In genomic region chr4:15917297-15917696, GRCh38 we compare ENCODE assay signal across 20 cellular contexts. TPM values are rescaled to one million over a fixed set of nuclear protein-coding genes. Genes with fewer than 3 reads are reported as not detected.
DNase-seq lines count a peak whose midpoint lies in the region; ATAC-seq and TF ChIP-seq lines count a peak whose summit lies in the region.
"Had no signal": no experiment of that assay in that cellular context is flagged by ENCODE, and none has a peak within 500 bp of the region (broad histone marks: within the 10 kb centered on the region; RNA-seq: fewer than 3 reads in every experiment).

No MANE protein-coding gene starts in this region.

- no peak overlapping the region for H3K27ac Mint-ChIP-seq in MCF 10A (ENCODE audit: low read depth, unreplicated experiment)
- H3K27ac Mint-ChIP-seq in Caco-2 (ENCODE audit: unreplicated experiment), result no peak overlapping the region
- H3K27ac Mint-ChIP-seq: CD8-positive, alpha-beta T cell had no signal

- WGBS in mammary epithelial cell (ENCODE audit: low coverage, missing lambda C conversion rate), result 100% methylated on average over 2 of the region's 2 CpGs

- H3K36me3 Mint-ChIP-seq in MCF 10A (ENCODE audit: insufficient read depth, unreplicated experiment), result peaks cover 7% of the 10 kb centered on the region
- H3K36me3 Mint-ChIP-seq in Caco-2 (ENCODE audit: insufficient read depth, unreplicated experiment), result no peaks in the 10 kb centered on the region
- H3K36me3 Mint-ChIP-seq: CD8-positive, alpha-beta T cell had no signal

- H3K9me3 Mint-ChIP-seq in MCF 10A (ENCODE audit: unreplicated experiment) (peaks cover 9% of the 10 kb centered on the region), Caco-2 (ENCODE audit: unreplicated experiment) (peaks cover 11% of the 10 kb centered on the region)
- H3K9me3 Mint-ChIP-seq: CD8-positive, alpha-beta T cell had no signal

- H3K4me2 ChIP-seq in mammary epithelial cell (ENCODE audit: insufficient read depth, low read depth, low read length), result no peak overlapping the region
- H3K4me2 ChIP-seq: BLaER1 treated with 17β-estradiol and CSF1 and Interleukin-3, amounts not matched to agents 10 nM and 100 nM; KMS-11 had no signal

- no peak for DNase-seq in mammary epithelial cell
- DNase-seq in MCF 10A (ENCODE audit: unreplicated experiment), result no peak
- peak; percentile 50 for DNase-seq in SK-MEL-5 (ENCODE audit: low read depth, low spot score)
- peak; percentile 53 for DNase-seq in fibroblast of the aortic adventitia (ENCODE audit: low read depth)
- no peak for DNase-seq in Caco-2
- no peak for DNase-seq in NCI-H187 treated with DMSO at 0.1 percent for 48 hours (lab: John Stamatoyannopoulos, UW)
- no peak for DNase-seq in NCI-H526 treated with DMSO at 0.1 percent for 48 hours (lab: John Stamatoyannopoulos, UW)
- DNase-seq: 8988T; CD8-positive, alpha-beta T cell; NCI-H1417; NCI-H187; NCI-H2171; NCI-H446; NK-92 treated with Interleukin-12 subunit alpha and Interleukin-12 subunit beta, amount 100 ng/mL, for 24 hours; SIG-M5 had no signal

- POLR2A ChIA-PET in MCF 10A (lab: Yijun Ruan, JAX), result interaction anchor here (0.7 to 2.9 kb wide), 3 partner anchors 11 to 20 kb away, joined by 4 to 14 read pairs (median 6); partner anchors contain the start of gene FGFBP1
- POLR2A ChIA-PET in Caco-2 (lab: Charles Lee), result no interaction called here

- no peak overlapping the region for H2AFZ ChIP-seq in mammary epithelial cell (ENCODE audit: low read depth, low read length)

- CTCF ChIA-PET in mammary epithelial cell (lab: Charles Lee; ENCODE audit: low non-redundant PET), result no interaction called here
- CTCF ChIA-PET in MCF 10A (lab: Yijun Ruan, JAX), result interaction anchor here (0.8 to 1.1 kb wide), 3 partner anchors 14 to 39 kb away, joined by 3 read pairs; no protein-coding TSS in a partner anchor
- CTCF ChIA-PET in Caco-2 (lab: Charles Lee), result no interaction called here

- no peak for TF ChIP-seq CTCF in mammary epithelial cell (conservative IDR thresholded peaks at IDR 0.05 in 1 of 2, IDR thresholded peaks at IDR 0.05 in 1 of 2; ENCODE audit: extremely low read depth in 1 of 2, insufficient read depth in 1 of 2, low read depth in 1 of 2, low read length in 2 of 2)
- TF ChIP-seq CTCF in MCF 10A (IDR thresholded peaks at IDR 0.05; ENCODE audit: unreplicated experiment), result no peak
- TF ChIP-seq CTCF in fibroblast of the aortic adventitia (IDR thresholded peaks at IDR 0.05; ENCODE audit: insufficient read depth, low read length), result no peak
- TF ChIP-seq CTCF in Caco-2 (IDR thresholded peaks at IDR 0.05; ENCODE audit: insufficient read depth in 1 of 2, low read depth in 1 of 2, low read length in 1 of 2, severe bottlenecking in 1 of 2, unreplicated experiment in 1 of 2), result no peak

- H3K4me3 Mint-ChIP-seq in MCF 10A (ENCODE audit: unreplicated experiment), result no peak overlapping the region
- no peak overlapping the region for H3K4me3 Mint-ChIP-seq in Caco-2 (ENCODE audit: unreplicated experiment)
- H3K4me3 Mint-ChIP-seq: CD8-positive, alpha-beta T cell had no signal

- in situ Hi-C loops in mammary epithelial cell (cut with MboI; ENCODE audit: low sequenced_read_pairs in 2 of 2), result no loop called here
- in situ Hi-C loops in SK-MEL-5 (cut with HindIII; ENCODE audit: low pct_unique_long_range_greater_than_20kb, low sequenced_read_pairs), result no loop called here

- H3K27ac ChIP-seq in mammary epithelial cell (ENCODE audit: insufficient read depth, low read depth, low read length), result peak overlapping the region; percentile 100
- H3K27ac ChIP-seq: BLaER1 treated with 17β-estradiol and CSF1 and Interleukin-3, amounts not matched to agents 10 nM and 100 nM; KMS-11 had no signal

- H3K36me3 ChIP-seq in mammary epithelial cell (ENCODE audit: insufficient read depth, low read length) (no peaks in the 10 kb centered on the region), Caco-2 (ENCODE audit: control insufficient read depth, insufficient read depth, low read length) (no peaks in the 10 kb centered on the region)

- H3K4me1 Mint-ChIP-seq in MCF 10A (ENCODE audit: insufficient read depth, unreplicated experiment) (peaks cover 63% of the 10 kb centered on the region), Caco-2 (ENCODE audit: low read depth, unreplicated experiment) (no peaks in the 10 kb centered on the region)

- no peaks in the 10 kb centered on the region for H3K79me2 ChIP-seq in mammary epithelial cell (ENCODE audit: insufficient read depth, low read length)

- no peaks in the 10 kb centered on the region for H3K27me3 Mint-ChIP-seq in MCF 10A (ENCODE audit: insufficient read depth, unreplicated experiment)
- H3K27me3 Mint-ChIP-seq in Caco-2 (ENCODE audit: insufficient read depth, unreplicated experiment), result peaks cover 6% of the 10 kb centered on the region

- no peaks in the 10 kb centered on the region for H3K27me3 ChIP-seq in mammary epithelial cell (ENCODE audit: insufficient read depth, low read length)
- no peaks in the 10 kb centered on the region for H3K27me3 ChIP-seq in Caco-2 (replicated peaks; ENCODE audit: control insufficient read depth, insufficient read depth, low read length)
- H3K27me3 ChIP-seq: BLaER1 treated with 17β-estradiol and CSF1 and Interleukin-3, amounts not matched to agents 10 nM and 100 nM had no signal

- BruUV-seq in mammary epithelial cell (replicated peaks; lab: Mats Ljungman, UMichigan), result no TSS peak
- BruUV-seq in MCF 10A (replicated peaks; lab: Mats Ljungman, UMichigan), result no TSS peak
- BruUV-seq in Caco-2 (replicated peaks; lab: Mats Ljungman, UMichigan), result no TSS peak

- H3K4me3 ChIP-seq in mammary epithelial cell (replicated peaks in 1 of 3; ENCODE audit: insufficient read depth in 1 of 3, low read depth in 2 of 3, low read length in 3 of 3) (no peak overlapping the region), fibroblast of the aortic adventitia (ENCODE audit: low read depth, low read length) (no peak overlapping the region), Caco-2 (ENCODE audit: low read depth, low read length) (no peak overlapping the region)
- H3K4me3 ChIP-seq: BLaER1 treated with 17β-estradiol and CSF1 and Interleukin-3, amounts not matched to agents 10 nM and 100 nM had no signal

- no peak for ATAC-seq in GM18861 (IDR thresholded peaks at IDR 0.05; ENCODE audit: unreplicated experiment)
- ATAC-seq: CD8-positive, alpha-beta T cell had no signal

- no peaks in the 10 kb centered on the region for H4K20me1 ChIP-seq in mammary epithelial cell (ENCODE audit: insufficient read depth, low read length)
- H4K20me1 ChIP-seq: BLaER1 treated with 17β-estradiol and CSF1 and Interleukin-3, amounts not matched to agents 10 nM and 100 nM had no signal

- intact Hi-C loops in mammary epithelial cell (cut with micrococcal nuclease), result no loop called here
- intact Hi-C loops in MCF 10A (cut with micrococcal nuclease), result no loop called here
- intact Hi-C loops in Caco-2 (cut with micrococcal nuclease; ENCODE audit: unreplicated experiment), result no loop called here

- no peak overlapping the region for H3K9ac ChIP-seq in mammary epithelial cell (ENCODE audit: insufficient read depth, low read length)
- H3K9ac ChIP-seq: BLaER1 treated with 17β-estradiol and CSF1 and Interleukin-3, amounts not matched to agents 10 nM and 100 nM; KMS-11 had no signal

- H3K4me1 ChIP-seq in mammary epithelial cell (ENCODE audit: insufficient read depth, low read length), result peaks cover 74% of the 10 kb centered on the region
- H3K4me1 ChIP-seq in Caco-2, result peaks cover 4% of the 10 kb centered on the region; the same call in 1 of the 2 replicates

- dilution Hi-C loops in mammary epithelial cell (cut with HindIII; ENCODE audit: low sequenced_read_pairs), result no loop called here

- H3K9me3 ChIP-seq in mammary epithelial cell (replicated peaks; ENCODE audit: insufficient read depth, low read length) (peaks cover 13% of the 10 kb centered on the region), Caco-2 (no peaks in the 10 kb centered on the region)

RNA-seq across cellular contexts. Expression of gene FGFBP1, which starts 21.2 kb away (rescaled TPM):
- 100 to 1,000 TPM in 1 of 2 donors, under 1 TPM in 1; 0.83 to 223 TPM for total RNA-seq in mammary epithelial cell
- polyA plus RNA-seq in mammary epithelial cell, result 1,208 TPM
- polyA minus RNA-seq in mammary epithelial cell, result 499 TPM
- total RNA-seq in MCF 10A (2022), result 9.5 and 13.8 TPM in 2 replicates
- not detected in 2 replicates for total RNA-seq in SK-MEL-5 (2014; rRNA removed; shearing (Covaris generic))
- not detected in 2 replicates for polyA plus RNA-seq in SK-MEL-5 (2015; cell fraction: cytosol; rRNA removed)
- not detected in 2 replicates for polyA plus RNA-seq in SK-MEL-5 (2015; cell fraction: nucleus; rRNA removed)
- total RNA-seq in fibroblast of the aortic adventitia (ENCODE audit: low replicate concordance), result not detected in 2 replicates
- total RNA-seq in Caco-2 (2022), result 0.88 and 1.1 TPM in 2 replicates
- total RNA-seq: CD8-positive, alpha-beta T cell had no signal
- polyA plus RNA-seq: AG04450 had no signal

RNA-seq across cellular contexts. Expression of gene FGFBP2, which starts 45.7 kb away (rescaled TPM):
- total RNA-seq in mammary epithelial cell (not detected), MCF 10A (2022) (not detected in 2 replicates), fibroblast of the aortic adventitia (ENCODE audit: low replicate concordance) (not detected in 2 replicates), Caco-2 (2022) (0.25 TPM in 1 of 2 replicates, not detected in the other)
- 0.20 TPM for polyA plus RNA-seq in mammary epithelial cell
- polyA minus RNA-seq in mammary epithelial cell, result not detected
- 14.5 and 15.4 TPM in 2 replicates for total RNA-seq in SK-MEL-5 (2014; rRNA removed; shearing (Covaris generic))
- polyA plus RNA-seq in SK-MEL-5 (2015; cell fraction: cytosol; rRNA removed), result 39.0 and 48.5 TPM in 2 replicates
- 5.2 and 5.4 TPM in 2 replicates for polyA plus RNA-seq in SK-MEL-5 (2015; cell fraction: nucleus; rRNA removed)
- total RNA-seq: HT-29 had no signal
- polyA plus RNA-seq: AG04450 had no signal

Comparison
In these comparisons a context has a peak if more than half of its experiments do, and no peak if none do; other contexts are left out.
1. DNase-seq: peak in SK-MEL-5 (single experiment) and fibroblast of the aortic adventitia (single experiment); none in mammary epithelial cell (single experiment), MCF 10A (single experiment), Caco-2 (0 of 2), NCI-H187 treated with DMSO at 0.1 percent for 48 hours (single experiment) and NCI-H526 treated with DMSO at 0.1 percent for 48 hours (single experiment).
2. RNA of gene FGFBP2, which starts 45.7 kb away (total RNA-seq): 14.5 to 15.4 TPM in SK-MEL-5; 0.25 TPM in Caco-2, not detected in mammary epithelial cell, not detected in MCF 10A and not detected in fibroblast of the aortic adventitia; every median in the first group is over 10 times any median in the second.